11 cellular contexts compared by ENCODE assay signal in the genomic region with DNA sequence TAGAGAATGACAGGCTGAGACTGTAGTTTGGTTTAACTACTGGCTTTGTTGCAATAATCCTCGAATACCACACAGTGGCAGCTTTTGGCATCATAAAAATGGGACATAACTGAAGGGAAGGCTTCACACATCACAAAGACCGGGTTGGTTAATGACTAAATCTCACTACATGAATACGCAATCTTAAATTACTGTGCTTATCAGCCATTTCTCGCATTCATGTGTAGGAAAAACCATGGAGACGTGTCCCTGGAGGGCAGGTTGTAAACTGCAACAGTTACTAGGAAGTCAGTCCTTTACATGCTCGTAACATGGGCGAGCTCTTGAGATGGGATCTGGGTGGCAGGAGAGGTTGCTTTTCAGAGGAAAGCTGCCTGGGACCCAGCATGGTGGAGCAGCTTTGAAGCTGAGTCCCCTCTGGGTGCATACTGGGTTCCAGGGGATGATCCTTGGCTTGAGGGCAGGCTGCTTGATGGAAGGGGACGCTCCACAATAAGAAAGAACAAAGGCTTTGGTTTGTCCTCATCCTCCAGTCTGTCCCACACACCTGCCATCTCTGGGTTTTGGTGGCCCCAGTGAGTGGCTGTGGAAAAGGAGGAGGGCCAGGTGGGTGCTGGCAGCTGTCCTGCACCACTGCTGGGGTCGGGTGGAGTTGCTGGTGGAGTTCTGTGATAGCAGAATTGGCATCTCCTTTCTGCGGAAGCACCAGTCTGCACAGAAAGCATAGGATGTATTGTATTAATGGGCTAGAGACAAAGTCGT. TPM values are rescaled to one million over a fixed set of nuclear protein-coding genes. Genes with fewer than 3 reads are reported as not detected.
A peak's percentile ranks its signal among the peaks of the same experiment; 100 is the strongest.
DNase-seq lines count a peak whose midpoint lies in the region; ATAC-seq, FAIRE-seq and TF ChIP-seq lines count a peak whose summit lies in the region.
"Had no signal": no experiment of that assay in that cellular context is flagged by ENCODE, and none has a peak within 500 bp of the region (broad histone marks: within the 10 kb centered on the region; RNA-seq: fewer than 3 reads in every experiment).

No MANE protein-coding gene starts in this region.

- ATAC-seq in A549 (no peak), DND-41 (ENCODE audit: insufficient read depth, low read depth) (no peak), HG03460 (IDR thresholded peaks at IDR 0.05; ENCODE audit: unreplicated experiment) (no peak)
- no peak for ATAC-seq in effector memory CD8-positive, alpha-beta T cell (replicated peaks)

- H3K9me3 ChIP-seq in A549 (no peaks in the 10 kb centered on the region), DND-41 (ENCODE audit: insufficient read depth, low read length, severe bottlenecking) (no peaks in the 10 kb centered on the region), OCI-LY3 (ENCODE audit: insufficient read depth, low read length) (no peaks in the 10 kb centered on the region), testis (no peaks in the 10 kb centered on the region)
- H3K9me3 ChIP-seq: Peyer's patch had no signal

- H3K27ac ChIP-seq in A549 (no peak overlapping the region), DND-41 (ENCODE audit: low read length) (no peak overlapping the region), OCI-LY3 (ENCODE audit: low read length) (no peak overlapping the region), testis (no peak overlapping the region)
- H3K27ac ChIP-seq: Peyer's patch had no signal

- H3K27me3 ChIP-seq in DND-41 (ENCODE audit: insufficient read depth, low read length, poor library complexity): no peaks in the 10 kb centered on the region
- no peaks in the 10 kb centered on the region for H3K27me3 ChIP-seq in OCI-LY3 (ENCODE audit: low read depth, low read length)
- H3K27me3 ChIP-seq in testis: no peaks in the 10 kb centered on the region
- H3K27me3 ChIP-seq: Peyer's patch had no signal

- CTCF ChIA-PET in A549 (lab: Yijun Ruan, JAX): interaction anchor here (1.1 to 6.0 kb wide), 4 partner anchors 9 to 228 kb away, joined by 3 to 38 read pairs (median 6); no protein-coding TSS in a partner anchor

- H3K4me1 Mint-ChIP-seq in effector memory CD8-positive, alpha-beta T cell (ENCODE audit: low read depth in 2 of 2): peaks cover 30 to 34% of the 10 kb centered on the region in 2 donors

- H3K4me2 ChIP-seq in A549: peak overlapping the region; percentile 81
- peak overlapping the region; percentile 79 for H3K4me2 ChIP-seq in DND-41 (ENCODE audit: insufficient read depth, low read length)
- H3K4me2 ChIP-seq in OCI-LY3 (ENCODE audit: low read length): peak overlapping the region; percentile 95

- POLR2A ChIA-PET in A549 (lab: Yijun Ruan, JAX): interaction anchor here (1.4 kb wide), 1 partner anchor 11 kb away, joined by 3 read pairs; no protein-coding TSS in a partner anchor

- no peaks in the 10 kb centered on the region for H3K9me3 Mint-ChIP-seq in effector memory CD8-positive, alpha-beta T cell

- H3K36me3 ChIP-seq in DND-41 (ENCODE audit: insufficient read depth, low read length): peaks cover 69% of the 10 kb centered on the region
- H3K36me3 ChIP-seq in OCI-LY3 (replicated peaks; ENCODE audit: low read depth, low read length): peaks cover 30% of the 10 kb centered on the region
- H3K36me3 ChIP-seq in testis (ENCODE audit: low read depth, missing control alignments): no peaks in the 10 kb centered on the region

- peaks cover 55% of the 10 kb centered on the region for H3K79me2 ChIP-seq in DND-41 (ENCODE audit: insufficient read depth, low read length)
- H3K79me2 ChIP-seq in OCI-LY3 (ENCODE audit: low read length): peaks cover 56% of the 10 kb centered on the region

- peaks cover 43% of the 10 kb centered on the region for H3K36me3 Mint-ChIP-seq in effector memory CD8-positive, alpha-beta T cell (ENCODE audit: insufficient read depth)

- peak overlapping the region; percentile 88 to 93 for H3K4me3 Mint-ChIP-seq in effector memory CD8-positive, alpha-beta T cell

- TF ChIP-seq RAD21 in A549 (conservative IDR thresholded peaks at IDR 0.05 in 1 of 2, IDR thresholded peaks at IDR 0.05 in 1 of 2): no peak

- no peak overlapping the region for H3K4me3 ChIP-seq in A549
- H3K4me3 ChIP-seq in DND-41 (ENCODE audit: low read depth in 1 of 2, low read length in 2 of 2): peak overlapping the region in 1 of 2 experiments; percentile 98; a peak in 2 of 4 replicates
- 0 out of 2 replicates have a peak overlapping the region, but pooled peaks have one; percentile 99 for H3K4me3 ChIP-seq in OCI-LY3 (ENCODE audit: low read length)
- no peak overlapping the region for H3K4me3 ChIP-seq in testis
- H3K4me3 ChIP-seq: Peyer's patch had no signal

- TF ChIP-seq CTCF in A549 (IDR thresholded peaks at IDR 0.05): no peak; the same call in 2 of the 3 replicates
- peak; percentile 23 for TF ChIP-seq CTCF in DND-41 (IDR thresholded peaks at IDR 0.05; ENCODE audit: borderline replicate concordance, extremely low read depth, low read length, poor library complexity, severe bottlenecking)
- TF ChIP-seq CTCF in OCI-LY3 (IDR thresholded peaks at IDR 0.05; ENCODE audit: low read depth, low read length): no peak
- no peak for TF ChIP-seq CTCF in testis (IDR thresholded peaks at IDR 0.05)

- H3K9ac ChIP-seq in DND-41 (ENCODE audit: low read depth, low read length): peak overlapping the region; percentile 89
- 0 out of 2 replicates have a peak overlapping the region, but pooled peaks have one; percentile 98 for H3K9ac ChIP-seq in OCI-LY3 (ENCODE audit: low read length)

- DNase-seq in A549 (ENCODE audit: low read depth in 1 of 2, low spot score in 1 of 2) (no peak), DND-41 (no peak), testis (no peak), DMS114 treated with DMSO at 0.1 percent for 48 hours (lab: John Stamatoyannopoulos, UW; ENCODE audit: unreplicated experiment) (no peak)
- DNase-seq in effector memory CD8-positive, alpha-beta T cell: no peak
- no peak for DNase-seq in stimulated activated CD4-positive, alpha-beta T cell treated with anti-CD3 and anti-CD28 coated beads, Interleukin-2, amount 100 ng/mL, for 24 hours
- DNase-seq: EL, Peyer's patch had no signal

- TF ChIP-seq POLR2A in A549 (IDR thresholded peaks at IDR 0.05; ENCODE audit: low read length) (no peak), testis (IDR thresholded peaks at IDR 0.05) (no peak)

- no peak for FAIRE-seq in A549 (lab: Jason Lieb, UNC)
- FAIRE-seq: colon had no signal

- H4K20me1 ChIP-seq in DND-41 (ENCODE audit: insufficient read depth, low read length): peaks cover 58% of the 10 kb centered on the region
- peaks cover 17% of the 10 kb centered on the region; the same call in 1 of the 2 replicates for H4K20me1 ChIP-seq in OCI-LY3 (ENCODE audit: insufficient read depth, low read length)

- intact Hi-C loops in testis (cut with DNase I; ENCODE audit: low total_unique reads): no loop called here

- no peak for TF ChIP-seq EP300 in A549 (IDR thresholded peaks at IDR 0.05)

- H3K4me1 ChIP-seq in A549: peaks cover 23% of the 10 kb centered on the region
- peaks cover 36% of the 10 kb centered on the region for H3K4me1 ChIP-seq in DND-41 (ENCODE audit: insufficient read depth, low read length)
- H3K4me1 ChIP-seq in OCI-LY3 (ENCODE audit: low read length): peaks cover 17% of the 10 kb centered on the region
- H3K4me1 ChIP-seq in testis: peaks cover 30% of the 10 kb centered on the region

- H2AFZ ChIP-seq in DND-41 (ENCODE audit: low read depth, low read length) (no peak overlapping the region), OCI-LY3 (ENCODE audit: low read depth, low read length) (no peak overlapping the region)

- H3K27me3 Mint-ChIP-seq in effector memory CD8-positive, alpha-beta T cell: no peaks in the 10 kb centered on the region

- WGBS in A549 (ENCODE audit: missing lambda C conversion rate): 79% methylated on average over 11 of the region's 11 CpGs
- 69 to 78% methylated on average over 11 of the region's 11 CpGs for WGBS in testis, 2 donors

- H3K27ac Mint-ChIP-seq in effector memory CD8-positive, alpha-beta T cell: peak overlapping the region in 1 of 2 donors; percentile 41

TF ChIP-seq in A549, 52 proteins besides CTCF, POLR2A, EP300 and RAD21:
- TF ChIP-seq TFCP2L1 (CRISPR knock-in tag; IDR thresholded peaks at IDR 0.05): no peak; the same call in 1 of the 2 replicates
- TF ChIP-seq ZFP36 (IDR thresholded peaks at IDR 0.05; ENCODE audit: borderline replicate concordance, partially characterized antibody): no peak
- TF ChIP-seq NR3C1 (IDR thresholded peaks at IDR 0.05): no peak

RNA-seq across cellular contexts. Expression of a gene that starts 2.1 kb away (rescaled TPM):
- polyA plus RNA-seq in A549 (2011; rRNA removed) (3,697 and 4,026 TPM in 2 replicates), A549 (2017; fragmentation: RNase III; extraction: RNeasy Plus Mini Kit Qiagen cat#74134 plus additional on column Dnase treatment) (2,862 to 2,938 TPM (median 2,871 TPM) in 3 replicates), testis (ENCODE audit: insufficient read depth, low read depth, low replicate concordance) (1,052 TPM)
- polyA plus RNA-seq in A549 (2012; cell fraction: cytosol; rRNA removed): 8,308 and 13,239 TPM in 2 replicates
- 5,168 and 6,855 TPM in 2 replicates for polyA plus RNA-seq in A549 (2012; cell fraction: nucleus; rRNA removed)
- 804 and 936 TPM in 2 replicates for polyA minus RNA-seq in A549 (2011; rRNA and poly(A)+ RNA removed)
- total RNA-seq in testis: 1,000 to 10,000 TPM in 1 of 2 donors, 100 to 1,000 TPM in 1; 548 to 1,387 TPM

RNA-seq across cellular contexts. Expression of a gene that starts 18.1 kb away (rescaled TPM):
- polyA plus RNA-seq in A549 (2011; rRNA removed) (3.9 and 5.0 TPM in 2 replicates), A549 (2017; fragmentation: RNase III; extraction: RNeasy Plus Mini Kit Qiagen cat#74134 plus additional on column Dnase treatment) (5.6 to 7.7 TPM (median 6.6 TPM) in 3 replicates), testis (ENCODE audit: insufficient read depth, low read depth, low replicate concordance) (83.0 TPM)
- 5.9 and 7.3 TPM in 2 replicates for polyA plus RNA-seq in A549 (2012; cell fraction: cytosol; rRNA removed)
- 9.4 and 10.5 TPM in 2 replicates for polyA plus RNA-seq in A549 (2012; cell fraction: nucleus; rRNA removed)
- 6.1 and 7.1 TPM in 2 replicates for polyA minus RNA-seq in A549 (2011; rRNA and poly(A)+ RNA removed)
- 10 to 100 TPM; 51.0 to 58.6 TPM for total RNA-seq in testis

RNA-seq across cellular contexts. Expression of a gene that starts 21.9 kb away (rescaled TPM):
- polyA plus RNA-seq in A549 (2011; rRNA removed) (20.4 and 31.6 TPM in 2 replicates), A549 (2017; fragmentation: RNase III; extraction: RNeasy Plus Mini Kit Qiagen cat#74134 plus additional on column Dnase treatment) (196 to 212 TPM (median 202 TPM) in 3 replicates), testis (ENCODE audit: insufficient read depth, low read depth, low replicate concordance) (33.2 TPM)
- 91.5 and 122 TPM in 2 replicates for polyA plus RNA-seq in A549 (2012; cell fraction: cytosol; rRNA removed)
- polyA plus RNA-seq in A549 (2012; cell fraction: nucleus; rRNA removed): 829 and 950 TPM in 2 replicates
- polyA minus RNA-seq in A549 (2011; rRNA and poly(A)+ RNA removed): 26.9 and 28.7 TPM in 2 replicates
- total RNA-seq in testis: 100 to 1,000 TPM; 121 to 144 TPM

RNA-seq across cellular contexts. Expression of a gene that starts 38.3 kb away (rescaled TPM):
- not detected in 2 replicates for polyA plus RNA-seq in A549 (2011; rRNA removed)
- not detected in 2 replicates for polyA plus RNA-seq in A549 (2012; cell fraction: cytosol; rRNA removed)
- polyA plus RNA-seq in A549 (2012; cell fraction: nucleus; rRNA removed): not detected in 2 replicates
- polyA plus RNA-seq in A549 (2017; fragmentation: RNase III; extraction: RNeasy Plus Mini Kit Qiagen cat#74134 plus additional on column Dnase treatment): not detected in 3 replicates
- not detected in 2 replicates for polyA minus RNA-seq in A549 (2011; rRNA and poly(A)+ RNA removed)
- total RNA-seq in testis: 1 to 10 TPM in 1 of 2 donors, under 1 TPM in 1; 0.81 to 1.3 TPM
- 2.8 TPM for polyA plus RNA-seq in testis (ENCODE audit: insufficient read depth, low read depth, low replicate concordance)
